10 cellular contexts compared by ENCODE assay signal in genomic region chr10:100349087-100349486, GRCh38. TPM values are rescaled to one million over a fixed set of nuclear protein-coding genes. Genes with fewer than 3 reads are reported as not detected.
A peak's percentile ranks its signal among the peaks of the same experiment; 100 is the strongest.
DNase-seq lines count a peak whose midpoint lies in the region; ATAC-seq, FAIRE-seq and TF ChIP-seq lines count a peak whose summit lies in the region.
"Had no signal": no experiment of that assay in that cellular context is flagged by ENCODE, and none has a peak within 500 bp of the region (broad histone marks: within the 10 kb centered on the region; RNA-seq: fewer than 3 reads in every experiment).

No MANE protein-coding gene starts in this region.

- no peaks in the 10 kb centered on the region for H3K9me3 ChIP-seq in ES-I3 (ENCODE audit: control insufficient read depth, insufficient read depth, low read length)
- H3K9me3 ChIP-seq in NT2/D1 (ENCODE audit: insufficient read depth, low read length): no peaks in the 10 kb centered on the region
- H3K9me3 ChIP-seq in ectodermal cell (ENCODE audit: control insufficient read depth, low read length): no peaks in the 10 kb centered on the region
- no peaks in the 10 kb centered on the region for H3K9me3 ChIP-seq in neural cell (ENCODE audit: low read length)

- no peak for FAIRE-seq in RCC 7860 (lab: Jason Lieb, UNC)

- TF ChIP-seq POLR2A in GM18505 (IDR thresholded peaks at IDR 0.05; ENCODE audit: borderline replicate concordance, extremely low read depth, insufficient read depth, insufficient read length): no peak

- DNase-seq in NT2/D1 (ENCODE audit: low read depth, low spot score) (no peak), inferior parietal cortex (ENCODE audit: extremely low spot score) (no peak), RCC 7860 (ENCODE audit: low spot score) (no peak)
- no peak for DNase-seq in activated T-cell treated with anti-CD3 and anti-CD28 coated beads, Interleukin-2, amount 50 U/mL, for 4 hours

- H4K20me1 ChIP-seq in neural cell (ENCODE audit: insufficient read depth): peaks cover 3% of the 10 kb centered on the region

- H3K27ac ChIP-seq in ectodermal cell (ENCODE audit: insufficient read depth, low read depth, low read length, poor library complexity, severe bottlenecking) (no peak overlapping the region), neural cell (ENCODE audit: low read length) (no peak overlapping the region)

- H3K4me3 Mint-ChIP-seq in activated T-cell treated with anti-CD3 and anti-CD28 coated beads, Interleukin-2, amount 50 U/mL, for 4 hours: no peak overlapping the region

- peak overlapping the region; percentile 95 for H3K4me3 ChIP-seq in NT2/D1 (ENCODE audit: insufficient read length, low read depth)
- peak overlapping the region; percentile 96 for H3K4me3 ChIP-seq in ectodermal cell (ENCODE audit: insufficient read depth, low read depth, low read length)
- peak overlapping the region; percentile 98 for H3K4me3 ChIP-seq in neural cell (ENCODE audit: low read length)

- H3K79me2 ChIP-seq in neural cell (replicated peaks; ENCODE audit: insufficient read depth, low read length): peaks cover 72% of the 10 kb centered on the region

- no peak for TF ChIP-seq EP300 in neural cell (conservative IDR thresholded peaks at IDR 0.05; ENCODE audit: poor library complexity, severe bottlenecking)

- no peaks in the 10 kb centered on the region for H3F3A ChIP-seq in neural cell (ENCODE audit: insufficient read depth, low read length, poor library complexity, severe bottlenecking)

- ATAC-seq in activated T-cell treated with anti-CD3 and anti-CD28 coated beads, Interleukin-2, amount 50 U/mL, for 4 hours: no peak
- ATAC-seq in GM18505 (IDR thresholded peaks at IDR 0.05; ENCODE audit: unreplicated experiment): no peak

- peak overlapping the region; percentile 74 for H3K4me2 ChIP-seq in neural cell (ENCODE audit: low read length)

- TF ChIP-seq CTCF in neural cell (IDR thresholded peaks at IDR 0.05; ENCODE audit: poor library complexity, severe bottlenecking): no peak

- peaks cover 58% of the 10 kb centered on the region for H3K36me3 ChIP-seq in ES-I3 (ENCODE audit: insufficient read depth, low read length)
- peaks cover 58% of the 10 kb centered on the region for H3K36me3 ChIP-seq in NT2/D1 (ENCODE audit: insufficient read depth, insufficient read length, low read length)
- peaks cover 26% of the 10 kb centered on the region for H3K36me3 ChIP-seq in ectodermal cell (ENCODE audit: control insufficient read depth, insufficient read depth, low read length)
- H3K36me3 ChIP-seq in neural cell (ENCODE audit: insufficient read depth, low read length): peaks cover 7% of the 10 kb centered on the region

- no peaks in the 10 kb centered on the region for H3K27me3 Mint-ChIP-seq in activated T-cell treated with anti-CD3 and anti-CD28 coated beads, Interleukin-2, amount 50 U/mL, for 4 hours (ENCODE audit: low read depth)

- peaks cover 16% of the 10 kb centered on the region for H3K4me1 Mint-ChIP-seq in activated T-cell treated with anti-CD3 and anti-CD28 coated beads, Interleukin-2, amount 50 U/mL, for 4 hours (ENCODE audit: low read depth)

- H3K27me3 ChIP-seq in NT2/D1 (ENCODE audit: insufficient read depth, insufficient read length) (no peaks in the 10 kb centered on the region), ectodermal cell (ENCODE audit: control insufficient read depth, insufficient read depth, low read length, poor library complexity, severe bottlenecking) (no peaks in the 10 kb centered on the region), neural cell (ENCODE audit: insufficient read depth, low read depth, low read length) (no peaks in the 10 kb centered on the region)

- H3K9me3 Mint-ChIP-seq in activated T-cell treated with anti-CD3 and anti-CD28 coated beads, Interleukin-2, amount 50 U/mL, for 4 hours: no peaks in the 10 kb centered on the region

- peaks cover 15% of the 10 kb centered on the region for H3K36me3 Mint-ChIP-seq in activated T-cell treated with anti-CD3 and anti-CD28 coated beads, Interleukin-2, amount 50 U/mL, for 4 hours (ENCODE audit: insufficient read depth)

- no peak for TF ChIP-seq RAD21 in neural cell (conservative IDR thresholded peaks at IDR 0.05)

- H3K9me2 ChIP-seq in neural cell (ENCODE audit: insufficient read depth, low read length): no peaks in the 10 kb centered on the region

- H3K4me1 ChIP-seq in ES-I3 (ENCODE audit: insufficient read depth, low read length) (peaks cover 13% of the 10 kb centered on the region), NT2/D1 (ENCODE audit: insufficient read depth, insufficient read length) (peaks cover 7% of the 10 kb centered on the region), ectodermal cell (ENCODE audit: control insufficient read depth, insufficient read depth, low read length) (peaks cover 33% of the 10 kb centered on the region)

- WGBS in ectodermal cell, 2 experiments: 75% methylated on average over 5 of the region's 5 CpGs

- H2AFZ ChIP-seq in neural cell (ENCODE audit: low read depth, low read length): no peak overlapping the region

- peak overlapping the region; percentile 93; the same call in 1 of the 2 replicates for H3K9ac ChIP-seq in ES-I3 (ENCODE audit: low read depth, low read length)
- peak overlapping the region; percentile 97 for H3K9ac ChIP-seq in NT2/D1 (ENCODE audit: insufficient read length, low read depth)
- no peak overlapping the region for H3K9ac ChIP-seq in neural cell (ENCODE audit: low read length)

TF ChIP-seq in neural cell, 6 proteins besides CTCF, POLR2A, EP300 and RAD21:
- TF ChIP-seq TAF1 (IDR thresholded peaks at IDR 0.05; ENCODE audit: low read depth) (no peak), REST (IDR thresholded peaks at IDR 0.05; ENCODE audit: borderline replicate concordance) (no peak), EZH2 (IDR thresholded peaks at IDR 0.05; ENCODE audit: borderline replicate concordance, insufficient read depth, low read length, poor library complexity, severe bottlenecking) (no peak), SMC3 (conservative IDR thresholded peaks at IDR 0.05; ENCODE audit: poor library complexity) (no peak), MXI1 (conservative IDR thresholded peaks at IDR 0.05; ENCODE audit: poor library complexity, severe bottlenecking) (no peak), POLR2AphosphoS5 (IDR thresholded peaks at IDR 0.05) (no peak)

RNA-seq across cellular contexts. Expression of gene SCD, which starts 2.1 kb away (rescaled TPM):
- polyA plus RNA-seq in ectodermal cell (2013, experiment 1 of 4): 427 TPM
- polyA plus RNA-seq in ectodermal cell (2013, experiment 2 of 4): 394 TPM
- 204 TPM for polyA plus RNA-seq in ectodermal cell (2013, experiment 3 of 4)
- polyA plus RNA-seq in ectodermal cell (2013, experiment 4 of 4): 220 TPM
- 82.9 and 85.0 TPM in 2 replicates for polyA plus RNA-seq in neural cell
- polyA minus RNA-seq in neural cell: 110 and 123 TPM in 2 replicates
- total RNA-seq in activated T-cell treated with anti-CD3 and anti-CD28 coated beads, Interleukin-2, amount 50 U/mL, for 4 hours: 10 to 100 TPM; 19.7 to 26.7 (median 21.1) TPM

RNA-seq across cellular contexts. Expression of gene PKD2L1, which starts 19.1 kb away (rescaled TPM):
- polyA plus RNA-seq in ectodermal cell (2013, experiment 1 of 4): not detected
- not detected for polyA plus RNA-seq in ectodermal cell (2013, experiment 2 of 4)
- polyA plus RNA-seq in ectodermal cell (2013, experiment 3 of 4): not detected
- not detected for polyA plus RNA-seq in ectodermal cell (2013, experiment 4 of 4)
- polyA plus RNA-seq in neural cell: not detected in 2 replicates
- polyA minus RNA-seq in neural cell: not detected in 2 replicates
- not detected for total RNA-seq in activated T-cell treated with anti-CD3 and anti-CD28 coated beads, Interleukin-2, amount 50 U/mL, for 4 hours
- total RNA-seq: dermis microvascular lymphatic vessel endothelial cell, M059J had no signal
